In genomic region chr5:143515829-143516228, GRCh38 we compare ENCODE assay signal across 16 cellular contexts.
DNase-seq lines count a peak whose midpoint lies in the region; ATAC-seq and TF ChIP-seq lines count a peak whose summit lies in the region.
"Had no signal": no experiment of that assay in that cellular context is flagged by ENCODE, and none has a peak within 500 bp of the region (broad histone marks: within the 10 kb centered on the region; RNA-seq: fewer than 3 reads in every experiment).

No MANE protein-coding gene starts in this region.

- no peak overlapping the region for H3K27ac Mint-ChIP-seq in activated naive CD8-positive, alpha-beta T cell treated with anti-CD3 and anti-CD28 coated beads, Interleukin-2, amount 50 U/mL, for 24 hours
- H3K27ac Mint-ChIP-seq in activated naive CD8-positive, alpha-beta T cell treated with anti-CD3 and anti-CD28 coated beads for 36 hours: no peak overlapping the region
- peak overlapping the region; percentile 4 for H3K27ac Mint-ChIP-seq in stimulated activated memory B cell treated with anti-CD40 and anti-IgM and Interleukin-4, amounts not matched to agents 10 μg/mL and 1 μg/mL and 100 μg/mL, for 72 hours
- no peak overlapping the region for H3K27ac Mint-ChIP-seq in neural progenitor cell

- H3K9me3 Mint-ChIP-seq in activated naive CD8-positive, alpha-beta T cell treated with anti-CD3 and anti-CD28 coated beads, Interleukin-2, amount 50 U/mL, for 24 hours: peaks cover 4% of the 10 kb centered on the region
- H3K9me3 Mint-ChIP-seq in activated naive CD8-positive, alpha-beta T cell treated with anti-CD3 and anti-CD28 coated beads for 36 hours: no peaks in the 10 kb centered on the region
- no peaks in the 10 kb centered on the region for H3K9me3 Mint-ChIP-seq in stimulated activated memory B cell treated with anti-CD40 and anti-IgM and Interleukin-4, amounts not matched to agents 10 μg/mL and 1 μg/mL and 100 μg/mL, for 72 hours
- no peaks in the 10 kb centered on the region for H3K9me3 Mint-ChIP-seq in neural progenitor cell

- no peak overlapping the region for H3K9ac ChIP-seq in Karpas-422 (ENCODE audit: low read length)
- H3K9ac ChIP-seq in neural progenitor cell: no peak overlapping the region

- H3F3A ChIP-seq in neural progenitor cell (ENCODE audit: low read depth): no peaks in the 10 kb centered on the region

- H3K79me2 ChIP-seq in Karpas-422 (ENCODE audit: low read length): no peaks in the 10 kb centered on the region
- H3K79me2 ChIP-seq in neural progenitor cell (ENCODE audit: low read depth): no peaks in the 10 kb centered on the region

- H2AFZ ChIP-seq in Karpas-422 (ENCODE audit: low read length): no peak overlapping the region
- no peak overlapping the region for H2AFZ ChIP-seq in neural progenitor cell (replicated peaks)

- no peaks in the 10 kb centered on the region for H3K9me2 ChIP-seq in Karpas-422 (replicated peaks; ENCODE audit: insufficient read depth, low read length)

- peak; percentile 28 for ATAC-seq in activated naive CD8-positive, alpha-beta T cell treated with anti-CD3 and anti-CD28 coated beads, Interleukin-2, amount 50 U/mL, for 24 hours
- ATAC-seq in stimulated activated memory B cell treated with anti-CD40 and anti-IgM and Interleukin-4, amounts not matched to agents 10 μg/mL and 1 μg/mL and 100 μg/mL, for 72 hours: peak; percentile 73
- ATAC-seq in HG02623 (IDR thresholded peaks at IDR 0.05; ENCODE audit: unreplicated experiment): no peak
- ATAC-seq: esophagus mucosa had no signal

- H3K4me2 ChIP-seq in Karpas-422 (ENCODE audit: low read depth, low read length, poor library complexity, severe bottlenecking): no peak overlapping the region
- H3K4me2 ChIP-seq in neural progenitor cell: no peak overlapping the region

- no peaks in the 10 kb centered on the region for H3K9me3 ChIP-seq in Karpas-422 (ENCODE audit: low read length)
- H3K9me3 ChIP-seq in neural progenitor cell (ENCODE audit: low read depth): no peaks in the 10 kb centered on the region
- H3K9me3 ChIP-seq: ascending aorta, tibial nerve had no signal

- no peak overlapping the region for H3K4me3 ChIP-seq in Karpas-422 (ENCODE audit: low read length)
- H3K4me3 ChIP-seq in fibroblast of mammary gland (ENCODE audit: control insufficient read depth, low read depth, low read length): no peak overlapping the region
- no peak overlapping the region for H3K4me3 ChIP-seq in neural progenitor cell
- H3K4me3 ChIP-seq: ascending aorta, tibial nerve had no signal

- DNase-seq in activated naive CD8-positive, alpha-beta T cell treated with anti-CD3 and anti-CD28 coated beads, Interleukin-2, amount 50 U/mL, for 24 hours: no peak
- no peak for DNase-seq in activated naive CD8-positive, alpha-beta T cell treated with anti-CD3 and anti-CD28 coated beads for 36 hours
- peak; percentile 56 for DNase-seq in Karpas-422
- peak; percentile 69 for DNase-seq in fibroblast of mammary gland (ENCODE audit: low read depth)
- DNase-seq in kidney tubule cell (ENCODE audit: low spot score): no peak
- DNase-seq in neural progenitor cell (ENCODE audit: low spot score): no peak
- DNase-seq: dermis blood vessel endothelial cell; hippocampal formation; naive B cell; NCI-H1092 treated with DMSO at 0.1 percent for 48 hours; stimulated activated CD4-positive, alpha-beta T cell treated with anti-CD3 and anti-CD28 coated beads, Interleukin-1b, Interleukin-23, amount 100 ng/mL, for 48 hours had no signal

- H3K36me3 Mint-ChIP-seq in activated naive CD8-positive, alpha-beta T cell treated with anti-CD3 and anti-CD28 coated beads, Interleukin-2, amount 50 U/mL, for 24 hours (ENCODE audit: low read depth): no peaks in the 10 kb centered on the region
- no peaks in the 10 kb centered on the region for H3K36me3 Mint-ChIP-seq in activated naive CD8-positive, alpha-beta T cell treated with anti-CD3 and anti-CD28 coated beads for 36 hours
- H3K36me3 Mint-ChIP-seq in stimulated activated memory B cell treated with anti-CD40 and anti-IgM and Interleukin-4, amounts not matched to agents 10 μg/mL and 1 μg/mL and 100 μg/mL, for 72 hours: no peaks in the 10 kb centered on the region
- no peaks in the 10 kb centered on the region for H3K36me3 Mint-ChIP-seq in neural progenitor cell

- no peaks in the 10 kb centered on the region for H3K36me3 ChIP-seq in Karpas-422 (ENCODE audit: insufficient read depth, low read length)
- no peaks in the 10 kb centered on the region for H3K36me3 ChIP-seq in neural progenitor cell
- H3K36me3 ChIP-seq: ascending aorta, tibial nerve had no signal

- H3K27ac ChIP-seq in Karpas-422 (ENCODE audit: low read length) (no peak overlapping the region), neural progenitor cell (no peak overlapping the region)
- H3K27ac ChIP-seq: ascending aorta, tibial nerve had no signal

- H3K4me1 Mint-ChIP-seq in activated naive CD8-positive, alpha-beta T cell treated with anti-CD3 and anti-CD28 coated beads, Interleukin-2, amount 50 U/mL, for 24 hours: peaks cover 11% of the 10 kb centered on the region
- H3K4me1 Mint-ChIP-seq in activated naive CD8-positive, alpha-beta T cell treated with anti-CD3 and anti-CD28 coated beads for 36 hours: no peaks in the 10 kb centered on the region
- H3K4me1 Mint-ChIP-seq in stimulated activated memory B cell treated with anti-CD40 and anti-IgM and Interleukin-4, amounts not matched to agents 10 μg/mL and 1 μg/mL and 100 μg/mL, for 72 hours: peaks cover 14% of the 10 kb centered on the region
- peaks cover 4% of the 10 kb centered on the region for H3K4me1 Mint-ChIP-seq in neural progenitor cell
- H3K4me1 Mint-ChIP-seq: naive B cell had no signal

- TF ChIP-seq CTCF in fibroblast of mammary gland (conservative IDR thresholded peaks at IDR 0.05; ENCODE audit: control insufficient read depth, insufficient read depth, low read depth, low read length) (no peak), neural progenitor cell (IDR thresholded peaks at IDR 0.05) (no peak)

- peaks cover 28% of the 10 kb centered on the region for H3K4me1 ChIP-seq in Karpas-422 (ENCODE audit: low read length)
- H3K4me1 ChIP-seq in neural progenitor cell: no peaks in the 10 kb centered on the region

- no peaks in the 10 kb centered on the region for H4K20me1 ChIP-seq in Karpas-422 (ENCODE audit: insufficient read depth, low read depth, low read length)
- no peaks in the 10 kb centered on the region for H4K20me1 ChIP-seq in neural progenitor cell (ENCODE audit: low read depth)

- H3K27me3 Mint-ChIP-seq in activated naive CD8-positive, alpha-beta T cell treated with anti-CD3 and anti-CD28 coated beads, Interleukin-2, amount 50 U/mL, for 24 hours: no peaks in the 10 kb centered on the region
- H3K27me3 Mint-ChIP-seq in activated naive CD8-positive, alpha-beta T cell treated with anti-CD3 and anti-CD28 coated beads for 36 hours: no peaks in the 10 kb centered on the region
- H3K27me3 Mint-ChIP-seq in stimulated activated memory B cell treated with anti-CD40 and anti-IgM and Interleukin-4, amounts not matched to agents 10 μg/mL and 1 μg/mL and 100 μg/mL, for 72 hours: no peaks in the 10 kb centered on the region
- no peaks in the 10 kb centered on the region for H3K27me3 Mint-ChIP-seq in neural progenitor cell (ENCODE audit: insufficient read depth, low read depth)
- H3K27me3 Mint-ChIP-seq: naive B cell had no signal

- H3K27me3 ChIP-seq in Karpas-422 (ENCODE audit: low read length): no peaks in the 10 kb centered on the region
- no peaks in the 10 kb centered on the region for H3K27me3 ChIP-seq in neural progenitor cell
- H3K27me3 ChIP-seq: ascending aorta, tibial nerve had no signal

- no peak overlapping the region for H3K4me3 Mint-ChIP-seq in activated naive CD8-positive, alpha-beta T cell treated with anti-CD3 and anti-CD28 coated beads, Interleukin-2, amount 50 U/mL, for 24 hours
- no peak overlapping the region for H3K4me3 Mint-ChIP-seq in activated naive CD8-positive, alpha-beta T cell treated with anti-CD3 and anti-CD28 coated beads for 36 hours
- no peak overlapping the region for H3K4me3 Mint-ChIP-seq in stimulated activated memory B cell treated with anti-CD40 and anti-IgM and Interleukin-4, amounts not matched to agents 10 μg/mL and 1 μg/mL and 100 μg/mL, for 72 hours
- no peak overlapping the region for H3K4me3 Mint-ChIP-seq in neural progenitor cell
- H3K4me3 Mint-ChIP-seq: naive B cell had no signal

Comparison
In these comparisons a context has a peak if more than half of its experiments do, and no peak if none do; other contexts are left out.
1. DNase-seq: peak in Karpas-422 (single experiment) and fibroblast of mammary gland (single experiment); none in activated naive CD8-positive, alpha-beta T cell treated with anti-CD3 and anti-CD28 coated beads, Interleukin-2, amount 50 U/mL, for 24 hours (single experiment), activated naive CD8-positive, alpha-beta T cell treated with anti-CD3 and anti-CD28 coated beads for 36 hours (single experiment), kidney tubule cell (single experiment) and neural progenitor cell (single experiment).